Comparison of ENCODE assay signal across 1 cellular context in the genomic region with DNA sequence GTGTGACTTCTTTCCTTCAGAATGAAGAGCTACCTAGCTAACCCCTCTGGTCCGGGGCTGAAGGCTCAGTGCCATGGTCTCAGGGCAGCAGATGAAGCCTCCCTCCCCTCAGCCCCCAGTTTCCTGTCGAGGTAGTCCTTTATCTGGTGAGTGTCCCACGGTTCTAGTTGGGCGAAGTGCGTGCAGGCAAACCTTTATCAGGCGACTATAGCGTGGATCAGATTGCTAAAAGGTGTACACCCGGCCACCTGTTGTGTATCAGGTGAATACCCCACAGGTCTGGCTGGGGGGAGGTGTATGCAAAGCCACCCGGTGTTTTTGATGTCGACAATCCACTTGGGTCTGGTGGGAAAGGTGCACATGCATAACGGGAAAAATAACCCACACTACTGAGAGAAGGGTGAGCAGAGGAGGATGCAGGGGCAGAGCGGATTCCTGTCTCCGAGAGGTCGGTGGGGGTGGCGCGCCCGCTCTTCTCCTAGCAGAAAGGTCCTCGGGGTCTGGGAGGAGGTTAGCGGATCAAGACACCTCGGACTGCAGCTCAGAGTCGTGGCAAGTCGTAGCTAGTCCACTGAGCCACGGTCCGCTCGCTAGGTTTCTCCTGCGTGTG.
TF ChIP-seq lines count a peak whose summit lies in the region.

No MANE protein-coding gene starts in this region.

TF ChIP-seq in IMR-90, 13 proteins besides CTCF, POLR2A, EP300 and RAD21 (continued from another document):
- no peak for TF ChIP-seq MXI1 (IDR thresholded peaks at IDR 0.05; ENCODE audit: borderline replicate concordance, low read depth, low read length)
- TF ChIP-seq RCOR1 (IDR thresholded peaks at IDR 0.05; ENCODE audit: insufficient replicate concordance, low read length) = no peak
- TF ChIP-seq SMC3 (IDR thresholded peaks at IDR 0.05; ENCODE audit: low read depth, low read length) = no peak
